ENCODE assay signal across 19 cellular contexts in the genomic region with DNA sequence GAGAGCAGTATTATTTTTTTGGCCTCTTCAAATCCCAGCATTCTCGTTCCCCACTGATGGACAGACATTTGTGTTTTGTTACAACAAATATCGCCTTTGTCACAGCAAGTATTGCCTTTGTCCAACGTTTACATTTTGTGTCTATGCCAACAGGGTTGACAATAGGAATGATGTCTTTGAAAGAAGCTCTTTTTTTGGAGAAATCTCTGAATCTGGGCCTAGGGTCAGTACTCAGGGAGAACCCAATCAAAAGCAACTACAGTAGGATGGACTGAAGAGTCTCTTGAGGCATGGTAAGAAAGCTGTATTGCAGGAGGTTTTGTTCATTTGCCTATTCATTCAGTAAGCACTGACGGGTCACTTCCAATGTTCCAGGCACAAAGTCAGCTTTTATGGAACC. TPM values are rescaled to one million over a fixed set of nuclear protein-coding genes. Genes with fewer than 3 reads are reported as not detected.
DNase-seq lines count a peak whose midpoint lies in the region; ATAC-seq lines count a peak whose summit lies in the region.
"Had no signal": no experiment of that assay in that cellular context is flagged by ENCODE, and none has a peak within 500 bp of the region (broad histone marks: within the 10 kb centered on the region; RNA-seq: fewer than 3 reads in every experiment).

No MANE protein-coding gene starts in this region.

- H3K36me3 Mint-ChIP-seq in naive thymus-derived CD4-positive, alpha-beta T cell, result no peaks in the 10 kb centered on the region
- H3K36me3 Mint-ChIP-seq: CD8-positive, alpha-beta memory T cell had no signal

- peaks cover 0 to 1% (median 0%) of the 10 kb centered on the region in 11 donors for H3K9me3 Mint-ChIP-seq in naive thymus-derived CD4-positive, alpha-beta T cell
- H3K9me3 Mint-ChIP-seq: GM23338 had no signal

- no peaks in the 10 kb centered on the region for H3K27me3 ChIP-seq in naive thymus-derived CD4-positive, alpha-beta T cell (ENCODE audit: control insufficient read depth in 2 of 2, insufficient read depth in 2 of 2, low read length in 2 of 2)
- H3K27me3 ChIP-seq: BLaER1 had no signal

- H3K27me3 Mint-ChIP-seq in naive thymus-derived CD4-positive, alpha-beta T cell, result peaks cover 0 to 5% (median 0%) of the 10 kb centered on the region in 5 donors

- ATAC-seq in naive thymus-derived CD4-positive, alpha-beta T cell, result no peak
- ATAC-seq: GM12878, GM23338, HepG2 had no signal

- H3K4me3 ChIP-seq in naive thymus-derived CD4-positive, alpha-beta T cell (ENCODE audit: low read length), result no peak overlapping the region
- H3K4me3 ChIP-seq: BLaER1, GM12878, GM23338, HAP-1 had no signal

- intact Hi-C loops in posterior vena cava (cut with DNase I), result no loop called here
- intact Hi-C loops in naive thymus-derived CD4-positive, alpha-beta T cell (cut with micrococcal nuclease), result no loop called here

- H3K4me1 ChIP-seq in naive thymus-derived CD4-positive, alpha-beta T cell (ENCODE audit: control insufficient read depth in 2 of 2, insufficient read depth in 2 of 2, low read length in 2 of 2), result no peaks in the 10 kb centered on the region
- H3K4me1 ChIP-seq: Caco-2, HAP-1 had no signal

- H3K4me1 Mint-ChIP-seq in naive thymus-derived CD4-positive, alpha-beta T cell, result no peaks in the 10 kb centered on the region
- H3K4me1 Mint-ChIP-seq: CD8-positive, alpha-beta memory T cell had no signal

- H3K9me3 ChIP-seq in naive thymus-derived CD4-positive, alpha-beta T cell (ENCODE audit: control insufficient read depth in 2 of 3, low read length in 3 of 3), result no peaks in the 10 kb centered on the region
- H3K9me3 ChIP-seq: BLaER1, Caco-2, HAP-1 had no signal

- no peak overlapping the region for H3K27ac ChIP-seq in naive thymus-derived CD4-positive, alpha-beta T cell (ENCODE audit: low read depth, low read length)
- H3K27ac ChIP-seq: 22Rv1, BLaER1 had no signal

- DNase-seq in DMS53 (lab: John Stamatoyannopoulos, UW) (peak; percentile 31), DMS53 treated with DMSO at 0.1 percent for 48 hours (lab: John Stamatoyannopoulos, UW; ENCODE audit: unreplicated experiment) (no peak), inferior parietal cortex (ENCODE audit: extremely low spot score) (peak; percentile 57), putamen (ENCODE audit: low spot score) (peak; percentile 65), activated gamma-delta T cell (lab: John Stamatoyannopoulos, UW) (no peak), posterior vena cava (ENCODE audit: low spot score) (no peak)
- DNase-seq in stimulated activated CD4-positive, alpha-beta T cell treated with anti-CD3 and anti-CD28 coated beads, Interleukin-2, amount 100 ng/mL, for 24 hours, result no peak
- DNase-seq in naive thymus-derived CD4-positive, alpha-beta T cell, result no peak
- DNase-seq: Caco-2; CD8-positive, alpha-beta memory T cell; DMS79 had no signal

- H3K36me3 ChIP-seq in naive thymus-derived CD4-positive, alpha-beta T cell (ENCODE audit: control insufficient read depth in 2 of 3, insufficient read depth in 3 of 3, low read length in 3 of 3), result no peaks in the 10 kb centered on the region
- H3K36me3 ChIP-seq: BLaER1, HAP-1 had no signal

- POLR2A ChIA-PET in naive thymus-derived CD4-positive, alpha-beta T cell (lab: Charles Lee), result no interaction called here

- no peak overlapping the region for H3K27ac Mint-ChIP-seq in naive thymus-derived CD4-positive, alpha-beta T cell
- H3K27ac Mint-ChIP-seq: CD8-positive, alpha-beta memory T cell; GM23338 had no signal

- no peak overlapping the region for H3K4me3 Mint-ChIP-seq in naive thymus-derived CD4-positive, alpha-beta T cell
- H3K4me3 Mint-ChIP-seq: CD8-positive, alpha-beta memory T cell; GM23338 had no signal

- CTCF ChIA-PET in naive thymus-derived CD4-positive, alpha-beta T cell (lab: Charles Lee), result no interaction called here

RNA-seq across cellular contexts. Expression of gene KLF14, which starts 57.7 kb away (rescaled TPM):
- under 1 TPM; 0.10 to 0.23 TPM for total RNA-seq in posterior vena cava
- total RNA-seq in naive thymus-derived CD4-positive, alpha-beta T cell, result under 1 TPM in 1 of 5 experiments, not detected in 4; 0.37 TPM
- polyA plus RNA-seq in naive thymus-derived CD4-positive, alpha-beta T cell, result not detected
- total RNA-seq: A673; Caco-2; CD8-positive, alpha-beta memory T cell; G401; GM23338; HepG2 had no signal
- polyA plus RNA-seq: CD8-positive, alpha-beta memory T cell; GM12878; GM23338; HepG2 had no signal

Comparison
In these comparisons a context has a peak if more than half of its experiments do, and no peak if none do; other contexts are left out.
1. DNase-seq: peak in DMS53 (single experiment), inferior parietal cortex (single experiment) and putamen (single experiment); none in DMS53 treated with DMSO at 0.1 percent for 48 hours (single experiment), activated gamma-delta T cell (single experiment), posterior vena cava (single experiment), stimulated activated CD4-positive, alpha-beta T cell treated with anti-CD3 and anti-CD28 coated beads, Interleukin-2, amount 100 ng/mL, for 24 hours (0 of 2) and naive thymus-derived CD4-positive, alpha-beta T cell (0 of 9).